ENCODE assay signal across 19 cellular contexts in the genomic region with DNA sequence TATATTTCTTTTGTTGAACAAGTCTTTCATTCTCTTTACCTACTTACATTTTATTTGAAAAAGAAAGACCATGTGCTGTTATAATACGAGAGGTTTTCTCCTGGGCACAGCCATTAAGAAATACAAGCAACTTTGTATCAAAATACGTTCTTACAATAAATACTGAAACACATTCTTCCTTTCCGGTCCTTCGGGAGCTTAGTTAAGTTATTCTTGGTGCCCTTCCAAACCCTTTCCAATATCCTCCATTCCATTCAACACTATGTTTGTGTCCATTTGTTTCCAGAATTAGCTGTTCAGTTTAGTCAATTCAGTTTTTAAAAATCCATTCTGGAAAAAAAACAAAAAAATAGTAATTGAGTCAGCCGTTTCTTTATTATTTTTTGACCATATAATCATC.
DNase-seq lines count a peak whose midpoint lies in the region; ATAC-seq and TF ChIP-seq lines count a peak whose summit lies in the region.
"Had no signal": no experiment of that assay in that cellular context is flagged by ENCODE, and none has a peak within 500 bp of the region (broad histone marks: within the 10 kb centered on the region; RNA-seq: fewer than 3 reads in every experiment).

No MANE protein-coding gene starts in this region.

- peak; percentile 49 for ATAC-seq in sciatic nerve
- ATAC-seq: A549 had no signal

- DNase-seq in LHCN-M2 (ENCODE audit: low read depth) (peak; percentile 14), astrocyte of the spinal cord (ENCODE audit: low read depth, low spot score) (peak; percentile 41), fibroblast of peridontal ligament (ENCODE audit: extremely low read depth) (peak; percentile 8), sciatic nerve (ENCODE audit: low spot score) (no peak), NCI-H69 (lab: John Stamatoyannopoulos, UW) (no peak), lower leg skin (ENCODE audit: low spot score in 2 of 2) (no peak)
- DNase-seq in T-helper 2 cell treated with Interferon-gamma antibody and Interleukin-4, amounts not matched to agents 5 μg/mL and 100 μg/mL, for 36 hours (ENCODE audit: low spot score) = no peak
- DNase-seq: BE2C, DMS53, GDM1, GM23248, Kasumi-1, MG63, NCI-H1048, NCI-H1417 treated with DMSO at 0.1 percent for 48 hours, NCI-H187, NCI-H2107 had no signal

- no peaks in the 10 kb centered on the region for H3K27me3 Mint-ChIP-seq in T-helper 2 cell treated with Interferon-gamma antibody and Interleukin-4, amounts not matched to agents 5 μg/mL and 100 μg/mL, for 36 hours (ENCODE audit: low read depth)

- H3K4me3 Mint-ChIP-seq in T-helper 2 cell treated with Interferon-gamma antibody and Interleukin-4, amounts not matched to agents 5 μg/mL and 100 μg/mL, for 36 hours = no peak overlapping the region

- peaks cover 16% of the 10 kb centered on the region for H3K9me3 Mint-ChIP-seq in T-helper 2 cell treated with Interferon-gamma antibody and Interleukin-4, amounts not matched to agents 5 μg/mL and 100 μg/mL, for 36 hours

- no peak overlapping the region for H3K27ac Mint-ChIP-seq in T-helper 2 cell treated with Interferon-gamma antibody and Interleukin-4, amounts not matched to agents 5 μg/mL and 100 μg/mL, for 36 hours

- no peak for TF ChIP-seq POLR2A in lower leg skin (IDR thresholded peaks at IDR 0.05)

- TF ChIP-seq CTCF in astrocyte of the spinal cord (IDR thresholded peaks at IDR 0.05; ENCODE audit: low read depth, low read length) (no peak), lower leg skin (IDR thresholded peaks at IDR 0.05) (no peak)

- in situ Hi-C loops in astrocyte of the spinal cord (cut with HindIII; ENCODE audit: low sequenced_read_pairs) = no loop called here

- intact Hi-C loops in sciatic nerve (cut with DNase I) (no loop called here), lower leg skin (cut with DNase I; ENCODE audit: low total_unique reads) (no loop called here)

- no peaks in the 10 kb centered on the region for H3K36me3 Mint-ChIP-seq in T-helper 2 cell treated with Interferon-gamma antibody and Interleukin-4, amounts not matched to agents 5 μg/mL and 100 μg/mL, for 36 hours (ENCODE audit: low read depth)

- no peaks in the 10 kb centered on the region for H3K4me1 Mint-ChIP-seq in T-helper 2 cell treated with Interferon-gamma antibody and Interleukin-4, amounts not matched to agents 5 μg/mL and 100 μg/mL, for 36 hours (ENCODE audit: low read depth)

- H3K4me3 ChIP-seq in astrocyte of the spinal cord (ENCODE audit: low read depth, low read length) = no peak overlapping the region
- H3K4me3 ChIP-seq in lower leg skin (ENCODE audit: low read depth, poor library complexity, severe bottlenecking) = no peak overlapping the region
- H3K4me3 ChIP-seq: A549, GM23248, HAP-1, MG63 had no signal

- WGBS in lower leg skin, 2 donors = 63 to 71% methylated on average over 5 of the region's 5 CpGs

Comparison
In these comparisons a context has a peak if more than half of its experiments do, and no peak if none do; other contexts are left out.
1. DNase-seq: peak in LHCN-M2 (single experiment), astrocyte of the spinal cord (single experiment) and fibroblast of peridontal ligament (single experiment); none in sciatic nerve (single experiment), NCI-H69 (single experiment), lower leg skin (0 of 2) and T-helper 2 cell treated with Interferon-gamma antibody and Interleukin-4, amounts not matched to agents 5 μg/mL and 100 μg/mL, for 36 hours (single experiment).